8 cellular contexts compared by ENCODE assay signal in the genomic region with DNA sequence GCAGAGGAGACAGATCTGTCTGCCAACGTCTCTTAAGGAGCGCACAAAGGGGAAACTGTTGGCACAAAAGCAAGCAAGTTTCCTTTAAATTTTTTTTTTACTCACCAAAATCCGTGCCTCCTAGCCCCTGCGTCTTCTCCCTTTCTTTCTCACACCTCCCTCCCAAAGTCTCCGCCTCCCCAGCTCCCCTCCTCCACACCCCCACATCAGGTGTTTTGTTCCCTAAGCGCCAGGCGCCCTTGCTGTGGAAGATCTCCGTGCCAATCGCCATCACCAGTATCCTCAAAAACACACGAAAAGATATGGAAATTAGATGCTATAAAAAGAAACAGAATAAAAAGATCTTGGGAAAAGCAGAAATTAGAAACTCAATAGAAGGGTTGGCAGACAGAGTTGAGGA.
"Had no signal": no experiment of that assay in that cellular context is flagged by ENCODE, and none has a peak within 500 bp of the region (broad histone marks: within the 10 kb centered on the region; RNA-seq: fewer than 3 reads in every experiment).

No MANE protein-coding gene starts in this region.

- H3K4me3 Mint-ChIP-seq: HFFc6 had no signal

- H3K27ac Mint-ChIP-seq: HFFc6 had no signal

- H3K27ac ChIP-seq: GM23248 had no signal

- H3K4me1 ChIP-seq: HAP-1 had no signal

- ATAC-seq: HCT116, K562 had no signal

- H3K4me3 ChIP-seq: GM23248, HAP-1, K562 had no signal

- DNase-seq: GM23248, H7, HFFc6, IMR-90, KG1 had no signal

- H3K36me3 ChIP-seq: HAP-1 had no signal

- H2AFZ ChIP-seq: GM23248 had no signal
